ENCODE assay signal across 10 cellular contexts in the genomic region with DNA sequence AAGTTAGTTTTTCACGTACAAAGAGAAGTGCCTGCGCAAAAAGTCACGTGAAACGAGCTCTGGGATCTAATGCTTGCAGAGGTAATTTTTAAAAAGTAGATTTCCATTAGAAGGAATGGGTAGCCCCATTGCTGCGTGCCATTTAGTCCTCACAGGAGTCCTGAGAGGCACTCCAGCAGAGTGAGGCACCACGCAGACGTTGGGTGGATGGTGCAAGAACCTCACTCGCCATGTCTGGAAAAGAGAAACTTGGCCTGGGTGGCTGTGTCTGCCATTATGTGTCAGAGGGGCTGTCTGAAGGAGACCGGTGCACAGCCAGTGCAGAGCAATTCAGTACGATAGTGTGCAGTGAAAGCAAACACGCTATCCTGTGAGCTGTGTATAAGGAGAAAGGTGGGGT. TPM values are rescaled to one million over a fixed set of nuclear protein-coding genes. Genes with fewer than 3 reads are reported as not detected.
DNase-seq lines count a peak whose midpoint lies in the region; ATAC-seq and TF ChIP-seq lines count a peak whose summit lies in the region.
"Had no signal": no experiment of that assay in that cellular context is flagged by ENCODE, and none has a peak within 500 bp of the region (broad histone marks: within the 10 kb centered on the region; RNA-seq: fewer than 3 reads in every experiment).

No MANE protein-coding gene starts in this region.

- ATAC-seq in HG03039 (IDR thresholded peaks at IDR 0.05; ENCODE audit: unreplicated experiment) = no peak
- no peak for ATAC-seq in GM19023 (IDR thresholded peaks at IDR 0.05; ENCODE audit: unreplicated experiment)

- H3K27ac Mint-ChIP-seq in Caco-2 (ENCODE audit: unreplicated experiment) = peak overlapping the region; percentile 91
- no peak overlapping the region for H3K27ac Mint-ChIP-seq in neural crest cell (ENCODE audit: unreplicated experiment)

- H3K4me3 ChIP-seq in Caco-2 (ENCODE audit: low read depth, low read length) = peak overlapping the region; percentile 68; the same call in 1 of the 2 replicates
- H3K4me3 ChIP-seq in Karpas-422 (ENCODE audit: low read length) = no peak overlapping the region
- H3K4me3 ChIP-seq in mammary epithelial cell (replicated peaks in 1 of 3; ENCODE audit: insufficient read depth in 1 of 3, low read depth in 2 of 3, low read length in 3 of 3) = no peak overlapping the region

- H3K4me1 Mint-ChIP-seq in Caco-2 (ENCODE audit: low read depth, unreplicated experiment) (no peaks in the 10 kb centered on the region), neural crest cell (peaks cover 42% of the 10 kb centered on the region)

- H3K79me2 ChIP-seq in Karpas-422 (ENCODE audit: low read length) (peaks cover 5% of the 10 kb centered on the region; the same call in 1 of the 2 replicates), mammary epithelial cell (ENCODE audit: insufficient read depth, low read length) (peaks cover 24% of the 10 kb centered on the region)

- intact Hi-C loops in Caco-2 (cut with micrococcal nuclease; ENCODE audit: unreplicated experiment) (loop anchor here (10.0 kb wide), 1 partner anchor 172 kb away; no protein-coding TSS in a partner anchor), mammary epithelial cell (cut with micrococcal nuclease) (loop anchor here (10.0 kb wide), 1 partner anchor 288 kb away; no protein-coding TSS in a partner anchor)

- POLR2A ChIA-PET in Caco-2 (lab: Charles Lee) = no interaction called here

- peak overlapping the region; percentile 99 for H3K4me2 ChIP-seq in Karpas-422 (ENCODE audit: low read depth, low read length, poor library complexity, severe bottlenecking)
- peak overlapping the region; percentile 99 for H3K4me2 ChIP-seq in mammary epithelial cell (ENCODE audit: insufficient read depth, low read depth, low read length)

- CTCF ChIA-PET in Caco-2 (lab: Charles Lee) (no interaction called here), mammary epithelial cell (lab: Charles Lee; ENCODE audit: low non-redundant PET) (no interaction called here)

- H3K36me3 Mint-ChIP-seq in Caco-2 (ENCODE audit: insufficient read depth, unreplicated experiment) = peaks cover 18% of the 10 kb centered on the region
- H3K36me3 Mint-ChIP-seq in neural crest cell (ENCODE audit: low read depth) = no peaks in the 10 kb centered on the region

- BruUV-seq in Caco-2 (replicated peaks; lab: Mats Ljungman, UMichigan) (no TSS peak), mammary epithelial cell (replicated peaks; lab: Mats Ljungman, UMichigan) (no TSS peak)

- in situ Hi-C loops in mammary epithelial cell (cut with MboI; ENCODE audit: low sequenced_read_pairs in 2 of 2) = no loop called here

- H3K27me3 ChIP-seq in Caco-2 (replicated peaks; ENCODE audit: control insufficient read depth, insufficient read depth, low read length) (no peaks in the 10 kb centered on the region), Karpas-422 (ENCODE audit: low read length) (no peaks in the 10 kb centered on the region), mammary epithelial cell (ENCODE audit: insufficient read depth, low read length) (peaks cover 3% of the 10 kb centered on the region)

- no peaks in the 10 kb centered on the region for H3K9me2 ChIP-seq in Karpas-422 (replicated peaks; ENCODE audit: insufficient read depth, low read length)

- H2AFZ ChIP-seq in Karpas-422 (ENCODE audit: low read length) (no peak overlapping the region), mammary epithelial cell (ENCODE audit: low read depth, low read length) (no peak overlapping the region)

- H3K9ac ChIP-seq in Karpas-422 (ENCODE audit: low read length) (no peak overlapping the region), mammary epithelial cell (ENCODE audit: insufficient read depth, low read length) (no peak overlapping the region)

- DNase-seq in Caco-2 (no peak), Karpas-422 (no peak), mammary epithelial cell (no peak), neural crest cell (ENCODE audit: low read depth, low spot score) (no peak), HuH-7.5 (ENCODE audit: low spot score) (no peak)
- DNase-seq: NCI-H510A; stimulated activated CD8-positive, alpha-beta memory T cell treated with anti-CD3 and anti-CD28 coated beads, Interleukin-4, amount 100 ng/mL, for 48 hours had no signal

- H3K9me3 ChIP-seq in Caco-2 (no peaks in the 10 kb centered on the region), Karpas-422 (ENCODE audit: low read length) (no peaks in the 10 kb centered on the region), mammary epithelial cell (replicated peaks; ENCODE audit: insufficient read depth, low read length) (no peaks in the 10 kb centered on the region)
- H3K9me3 ChIP-seq: lower lobe of right lung had no signal

- H4K20me1 ChIP-seq in Karpas-422 (ENCODE audit: insufficient read depth, low read depth, low read length) (peaks cover 18% of the 10 kb centered on the region), mammary epithelial cell (ENCODE audit: insufficient read depth, low read length) (no peaks in the 10 kb centered on the region)

- H3K27me3 Mint-ChIP-seq in Caco-2 (ENCODE audit: insufficient read depth, unreplicated experiment) = no peaks in the 10 kb centered on the region
- H3K27me3 Mint-ChIP-seq in neural crest cell (ENCODE audit: low read depth) = peaks cover 3% of the 10 kb centered on the region

- 97% methylated on average over 11 of the region's 11 CpGs for WGBS in mammary epithelial cell (ENCODE audit: low coverage, missing lambda C conversion rate)

- H3K36me3 ChIP-seq in Caco-2 (ENCODE audit: control insufficient read depth, insufficient read depth, low read length) (no peaks in the 10 kb centered on the region), Karpas-422 (ENCODE audit: insufficient read depth, low read length) (no peaks in the 10 kb centered on the region), mammary epithelial cell (ENCODE audit: insufficient read depth, low read length) (no peaks in the 10 kb centered on the region)
- H3K36me3 ChIP-seq: lower lobe of right lung had no signal

- H3K27ac ChIP-seq in Karpas-422 (ENCODE audit: low read length) (no peak overlapping the region), mammary epithelial cell (ENCODE audit: insufficient read depth, low read depth, low read length) (no peak overlapping the region)

- H3K4me1 ChIP-seq in Caco-2 = no peaks in the 10 kb centered on the region
- peaks cover 21% of the 10 kb centered on the region for H3K4me1 ChIP-seq in Karpas-422 (ENCODE audit: low read length)
- H3K4me1 ChIP-seq in mammary epithelial cell (ENCODE audit: insufficient read depth, low read length) = peaks cover 14% of the 10 kb centered on the region

- dilution Hi-C loops in mammary epithelial cell (cut with HindIII; ENCODE audit: low sequenced_read_pairs) = no loop called here

- peak overlapping the region; percentile 81 for H3K4me3 Mint-ChIP-seq in Caco-2 (ENCODE audit: unreplicated experiment)
- peak overlapping the region; percentile 96 for H3K4me3 Mint-ChIP-seq in neural crest cell

- TF ChIP-seq CTCF in Caco-2 (IDR thresholded peaks at IDR 0.05; ENCODE audit: insufficient read depth in 1 of 2, low read depth in 1 of 2, low read length in 1 of 2, severe bottlenecking in 1 of 2, unreplicated experiment in 1 of 2) = no peak
- TF ChIP-seq CTCF in mammary epithelial cell (conservative IDR thresholded peaks at IDR 0.05 in 1 of 2, IDR thresholded peaks at IDR 0.05 in 1 of 2; ENCODE audit: extremely low read depth in 1 of 2, insufficient read depth in 1 of 2, low read depth in 1 of 2, low read length in 2 of 2) = no peak
- no peak for TF ChIP-seq CTCF in neural crest cell (conservative IDR thresholded peaks at IDR 0.05)

- H3K9me3 Mint-ChIP-seq in Caco-2 (ENCODE audit: unreplicated experiment) = no peaks in the 10 kb centered on the region
- H3K9me3 Mint-ChIP-seq in neural crest cell = peaks cover 8% of the 10 kb centered on the region

RNA-seq across cellular contexts. Expression of a gene that starts 1.8 kb away (rescaled TPM):
- 15.5 and 17.6 TPM in 2 replicates for total RNA-seq in Caco-2 (2022)
- 8.5 and 16.5 TPM in 2 replicates for total RNA-seq in Karpas-422 (2014; rRNA removed; shearing (Covaris generic); ENCODE audit: low replicate concordance)
- 10 to 100 TPM; 18.4 to 20.2 TPM for total RNA-seq in mammary epithelial cell
- 8.9 TPM for polyA plus RNA-seq in mammary epithelial cell
- polyA minus RNA-seq in mammary epithelial cell = 12.6 TPM
- total RNA-seq in neural crest cell = 50.7 and 52.1 TPM in 2 replicates
